In the genomic region with DNA sequence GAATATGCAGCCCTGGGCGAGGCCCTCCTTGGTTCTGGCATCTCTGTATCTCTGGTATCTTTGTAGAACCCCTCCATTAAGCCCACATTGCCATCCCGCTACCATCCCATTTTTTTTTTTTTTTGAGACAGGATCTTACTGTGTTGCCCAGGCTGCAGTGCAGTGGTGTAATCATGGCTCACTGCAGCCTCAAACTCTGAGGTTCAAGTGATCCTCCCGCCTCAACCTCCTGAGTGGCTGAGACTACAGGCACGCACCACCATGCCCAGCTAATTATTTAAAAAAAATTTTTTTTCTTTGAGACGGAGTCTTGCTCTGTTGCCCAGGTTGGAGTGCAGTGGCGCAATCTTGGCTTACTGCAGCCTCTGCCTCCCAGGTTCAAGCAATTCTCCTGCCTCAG, we compare ENCODE assay signal across 4 cellular contexts. TPM values are rescaled to one million over a fixed set of nuclear protein-coding genes. Genes with fewer than 3 reads are reported as not detected.
"Had no signal": no experiment of that assay in that cellular context is flagged by ENCODE, and none has a peak within 500 bp of the region (broad histone marks: within the 10 kb centered on the region; RNA-seq: fewer than 3 reads in every experiment).

No MANE protein-coding gene starts in this region.

RNA-seq across cellular contexts. Expression of gene DYNLT4, which starts 17.2 kb away (rescaled TPM):
- total RNA-seq: SJSA1 had no signal

RNA-seq across cellular contexts. Expression of gene PTCH2, which starts 18.7 kb away (rescaled TPM):
- total RNA-seq: M059J, PC-3 had no signal

RNA-seq across cellular contexts. Expression of gene BEST4, which starts 36.4 kb away (rescaled TPM):
- total RNA-seq: PC-3, Right ventricle myocardium superior, SJSA1 had no signal
